ENCODE assay signal across 7 cellular contexts in the genomic region with DNA sequence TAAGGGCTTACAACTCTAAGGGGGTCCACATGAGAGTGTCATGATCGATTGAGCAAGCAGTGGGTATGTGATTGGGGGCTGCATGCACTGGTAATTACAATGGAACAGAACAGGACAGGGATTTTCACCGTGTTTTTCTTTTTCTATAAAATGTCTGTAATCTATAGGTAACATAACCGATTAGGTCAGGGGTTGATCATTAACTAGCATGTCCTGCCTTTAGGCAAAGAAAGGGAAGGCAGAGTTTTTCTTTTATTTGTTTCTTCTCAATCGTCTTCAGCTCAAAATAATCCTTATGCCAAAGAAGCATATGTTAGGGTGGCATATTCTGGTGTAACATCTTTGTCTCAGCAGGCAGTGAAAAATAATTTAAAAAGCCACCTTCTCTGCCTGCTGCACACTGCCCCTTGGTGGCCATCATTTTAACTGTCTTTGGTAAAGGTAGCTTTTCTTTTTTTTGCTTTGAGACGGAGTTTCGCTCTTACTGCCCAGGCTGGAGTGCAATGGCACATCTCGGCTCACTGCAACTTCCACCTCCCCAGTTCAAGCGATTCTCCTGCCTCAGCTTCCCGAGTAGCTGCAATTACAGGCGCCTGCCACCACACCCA. TPM values are rescaled to one million over a fixed set of nuclear protein-coding genes. Genes with fewer than 3 reads are reported as not detected.
DNase-seq lines count a peak whose midpoint lies in the region; ATAC-seq and TF ChIP-seq lines count a peak whose summit lies in the region.

No MANE protein-coding gene starts in this region.

- no peaks in the 10 kb centered on the region for H3K4me1 Mint-ChIP-seq in glutamatergic neuron (ENCODE audit: low read depth, unreplicated experiment)

- H3K9me3 Mint-ChIP-seq in glutamatergic neuron (ENCODE audit: unreplicated experiment) = no peaks in the 10 kb centered on the region

- H3K27me3 Mint-ChIP-seq in glutamatergic neuron (ENCODE audit: unreplicated experiment) = no peaks in the 10 kb centered on the region

- DNase-seq in GM12865 (ENCODE audit: low read depth) = peak; percentile 63
- DNase-seq in NCI-H1092 treated with DMSO at 0.1 percent for 48 hours (lab: John Stamatoyannopoulos, UW) = peak; percentile 36
- DNase-seq in activated T-cell treated with anti-CD3 and anti-CD28 coated beads, Interleukin-2, amount 50 U/mL, for 1 hour = peak; percentile 54
- DNase-seq in glutamatergic neuron = no peak
- no peak for DNase-seq in spleen
- no peak for DNase-seq in HPDE6-E6E7 (ENCODE audit: extremely low spot score)

- H3K36me3 ChIP-seq in spleen = peaks cover 0 to 9% (median 0%) of the 10 kb centered on the region in 6 donors

- TF ChIP-seq CTCF in GM12865 (IDR thresholded peaks at IDR 0.05; ENCODE audit: insufficient read depth, low read depth, low read length, missing control alignments) = peak; percentile 44
- peak; percentile 63 for TF ChIP-seq CTCF in glutamatergic neuron (IDR thresholded peaks at IDR 0.05; ENCODE audit: partially characterized antibody, unreplicated experiment)
- peak in 10 of 11 experiments; percentile 25 to 69 (median 46) for TF ChIP-seq CTCF in spleen (IDR thresholded peaks at IDR 0.05 in 8 of 11, conservative IDR thresholded peaks at IDR 0.05 in 3 of 11)

- H3K27ac ChIP-seq in spleen = no peak overlapping the region

- no peak for TF ChIP-seq POLR2A in spleen (IDR thresholded peaks at IDR 0.05)

- peaks cover 0 to 7% (median 0%) of the 10 kb centered on the region in 6 donors for H3K4me1 ChIP-seq in spleen

- WGBS in spleen, 5 donors = 57 to 68% (median 60%) methylated on average over 10 of the region's 10 CpGs

- H3K27ac Mint-ChIP-seq in glutamatergic neuron (ENCODE audit: unreplicated experiment) = no peak overlapping the region

- no peaks in the 10 kb centered on the region for H3K36me3 Mint-ChIP-seq in glutamatergic neuron (ENCODE audit: unreplicated experiment)

- ATAC-seq in GM21723 (IDR thresholded peaks at IDR 0.05; ENCODE audit: unreplicated experiment) = peak; percentile 74

- intact Hi-C loops in spleen (cut with DNase I; ENCODE audit: low total_unique reads) = loop anchor here (10.0 kb wide), 1 partner anchor 205 kb away; no protein-coding TSS in a partner anchor

- H3K4me3 ChIP-seq in GM12865 (ENCODE audit: low read depth, low read length) = no peak overlapping the region
- H3K4me3 ChIP-seq in spleen = no peak overlapping the region

- H3K4me3 Mint-ChIP-seq in glutamatergic neuron (ENCODE audit: unreplicated experiment) = no peak overlapping the region

- H3K9me3 ChIP-seq in spleen = no peaks in the 10 kb centered on the region

- H3K27me3 ChIP-seq in spleen (replicated peaks in 1 of 7) = no peaks in the 10 kb centered on the region

RNA-seq across cellular contexts. Expression of gene CEP43, which starts 9.7 kb away (rescaled TPM):
- total RNA-seq in glutamatergic neuron (ENCODE audit: unreplicated experiment) (12.1 TPM), spleen (10 to 100 TPM; 13.1 to 21.8 (median 17.7) TPM)
- 10 to 100 TPM in 1 of 3 donors, 1 to 10 TPM in 2; 9.0 to 10.6 (median 9.0) TPM for polyA plus RNA-seq in spleen

RNA-seq across cellular contexts. Expression of gene RNASET2, which starts 33.2 kb away (rescaled TPM):
- 2.2 TPM for total RNA-seq in glutamatergic neuron (ENCODE audit: unreplicated experiment)
- total RNA-seq in spleen = 100 to 1,000 TPM; 264 to 676 (median 373) TPM
- 100 to 1,000 TPM; 242 to 392 (median 245) TPM for polyA plus RNA-seq in spleen

Comparison
In these comparisons a context has a peak if more than half of its experiments do, and no peak if none do; other contexts are left out.
1. DNase-seq: peak in GM12865 (single experiment), NCI-H1092 treated with DMSO at 0.1 percent for 48 hours (single experiment) and activated T-cell treated with anti-CD3 and anti-CD28 coated beads, Interleukin-2, amount 50 U/mL, for 1 hour (single experiment); none in glutamatergic neuron (single experiment), spleen (single experiment) and HPDE6-E6E7 (single experiment).
2. RNA of gene RNASET2, which starts 33.2 kb away (total RNA-seq): 264 to 676 TPM in spleen; 2.2 TPM in glutamatergic neuron (single experiment); every median in the first group is over 10 times any median in the second.
3. Peak in every context shown above with its lines, with median percentiles within 50 percentile points of each other: CTCF ChIP-seq.